10 cellular contexts compared by ENCODE assay signal in genomic region chrX:111719426-111720210, GRCh38. TPM values are rescaled to one million over a fixed set of nuclear protein-coding genes. Genes with fewer than 3 reads are reported as not detected.
DNase-seq lines count a peak whose midpoint lies in the region; ATAC-seq, FAIRE-seq and TF ChIP-seq lines count a peak whose summit lies in the region.
"Had no signal": no experiment of that assay in that cellular context is flagged by ENCODE, and none has a peak within 500 bp of the region (broad histone marks: within the 10 kb centered on the region; RNA-seq: fewer than 3 reads in every experiment).

No MANE protein-coding gene starts in this region.

- TF ChIP-seq POLR2A in body of pancreas (IDR thresholded peaks at IDR 0.05) = no peak

- peak; percentile 2 for DNase-seq in DMS114 treated with DMSO at 0.1 percent for 48 hours (lab: John Stamatoyannopoulos, UW; ENCODE audit: unreplicated experiment)
- no peak for DNase-seq in LNCaP clone FGC (ENCODE audit: low read depth)
- DNase-seq in body of pancreas = no peak
- no peak for DNase-seq in mesothelial cell of epicardium (ENCODE audit: low spot score in 2 of 2, unreplicated experiment in 2 of 2)
- DNase-seq in activated gamma-delta T cell treated with Interleukin-2 at 50 U/mL for 16 hours = no peak
- no peak for DNase-seq in stimulated activated naive CD8-positive, alpha-beta T cell treated with anti-CD3 and anti-CD28 coated beads, Interleukin-15, amount 100 ng/mL, for 72 hours
- no peak for DNase-seq in RCC 7860 (ENCODE audit: low spot score)
- DNase-seq: NCI-H226 had no signal

- H3K27me3 ChIP-seq in body of pancreas = no peaks in the 10 kb centered on the region

- H3K9me3 ChIP-seq in body of pancreas = no peaks in the 10 kb centered on the region

- H3K27ac Mint-ChIP-seq in mesothelial cell of epicardium = no peak overlapping the region
- peak overlapping the region in 1 of 2 donors; percentile 83 for H3K27ac Mint-ChIP-seq in stimulated activated naive CD8-positive, alpha-beta T cell treated with anti-CD3 and anti-CD28 coated beads, Interleukin-15, amount 100 ng/mL, for 72 hours

- no peaks in the 10 kb centered on the region for H3K27me3 Mint-ChIP-seq in mesothelial cell of epicardium (ENCODE audit: low read depth)
- H3K27me3 Mint-ChIP-seq in stimulated activated naive CD8-positive, alpha-beta T cell treated with anti-CD3 and anti-CD28 coated beads, Interleukin-15, amount 100 ng/mL, for 72 hours = no peaks in the 10 kb centered on the region

- no peak overlapping the region for H3K4me3 Mint-ChIP-seq in mesothelial cell of epicardium
- no peak overlapping the region for H3K4me3 Mint-ChIP-seq in stimulated activated naive CD8-positive, alpha-beta T cell treated with anti-CD3 and anti-CD28 coated beads, Interleukin-15, amount 100 ng/mL, for 72 hours

- no peak for FAIRE-seq in RCC 7860 (lab: Jason Lieb, UNC)
- FAIRE-seq: endometrium had no signal

- TF ChIP-seq CTCF in LNCaP clone FGC (IDR thresholded peaks at IDR 0.05; ENCODE audit: control insufficient read depth, extremely low read depth, insufficient read depth) (peak; percentile 38; the same call in 1 of the 2 replicates), body of pancreas (IDR thresholded peaks at IDR 0.05) (peak in 5 of 7 experiments; percentile 18 to 40 (median 26)), mesothelial cell of epicardium (IDR thresholded peaks at IDR 0.05; ENCODE audit: unreplicated experiment) (peak; percentile 39)

- H3K27ac ChIP-seq in body of pancreas = no peak overlapping the region

- no peak for ATAC-seq in body of pancreas
- ATAC-seq in stimulated activated naive CD8-positive, alpha-beta T cell treated with anti-CD3 and anti-CD28 coated beads, Interleukin-15, amount 100 ng/mL, for 72 hours = no peak
- no peak for ATAC-seq in GM18909 (IDR thresholded peaks at IDR 0.05; ENCODE audit: poor library complexity, unreplicated experiment)

- 55 to 77% methylated on average over 4 to 5 of the region's 5 CpGs for WGBS in body of pancreas, 2 donors

- no peaks in the 10 kb centered on the region for H3K4me1 Mint-ChIP-seq in mesothelial cell of epicardium
- H3K4me1 Mint-ChIP-seq in stimulated activated naive CD8-positive, alpha-beta T cell treated with anti-CD3 and anti-CD28 coated beads, Interleukin-15, amount 100 ng/mL, for 72 hours = no peaks in the 10 kb centered on the region

- H3K4me3 ChIP-seq in LNCaP clone FGC (ENCODE audit: low read depth, low read length) (no peak overlapping the region), body of pancreas (no peak overlapping the region)

- intact Hi-C loops in body of pancreas (cut with DNase I) = no loop called here

- no peaks in the 10 kb centered on the region for H3K4me1 ChIP-seq in body of pancreas

- H3K36me3 Mint-ChIP-seq in mesothelial cell of epicardium = peaks cover 15% of the 10 kb centered on the region

- H3K36me3 ChIP-seq in body of pancreas (replicated peaks in 1 of 2; ENCODE audit: insufficient read depth in 1 of 2, low read depth in 2 of 2) = no peaks in the 10 kb centered on the region

- H3K9me3 Mint-ChIP-seq in mesothelial cell of epicardium = no peaks in the 10 kb centered on the region
- no peaks in the 10 kb centered on the region for H3K9me3 Mint-ChIP-seq in stimulated activated naive CD8-positive, alpha-beta T cell treated with anti-CD3 and anti-CD28 coated beads, Interleukin-15, amount 100 ng/mL, for 72 hours

RNA-seq across cellular contexts. Expression of gene ALG13, which starts 38.6 kb away (rescaled TPM):
- 100 to 1,000 TPM in 1 of 2 donors, 10 to 100 TPM in 1; 49.8 to 108 TPM for total RNA-seq in body of pancreas
- 84.3 to 157 TPM (median 92.5 TPM) in 3 replicates for total RNA-seq in mesothelial cell of epicardium
